In genomic region chr5:169583424-169584215, GRCh38 we compare ENCODE assay signal across 8 cellular contexts. TPM values are rescaled to one million over a fixed set of nuclear protein-coding genes. Genes with fewer than 3 reads are reported as not detected.
A peak's percentile ranks its signal among the peaks of the same experiment; 100 is the strongest.
DNase-seq lines count a peak whose midpoint lies in the region; ATAC-seq, FAIRE-seq and TF ChIP-seq lines count a peak whose summit lies in the region.

Gene SPDL1, plus strand, starts transcription at chr5:169583773. Its CDS starts 4,644 bp downstream, at chr5:169588417.

- no peak for TF ChIP-seq CTCF in OCI-LY3 (IDR thresholded peaks at IDR 0.05; ENCODE audit: low read depth, low read length)
- TF ChIP-seq CTCF in endothelial cell of umbilical vein (IDR thresholded peaks at IDR 0.05; ENCODE audit: extremely low read depth in 1 of 2, insufficient read depth in 1 of 2, low read depth in 1 of 2, low read length in 2 of 2): no peak

- intact Hi-C loops in endothelial cell of umbilical vein (cut with micrococcal nuclease): loop anchor here (1.0 to 10.0 kb wide), 9 partner anchors 113 to 1315 kb away; partner anchors contain the start of genes INSYN2B, PANK3 and RARS1

- peak; percentile 92 for ATAC-seq in GM21515 (IDR thresholded peaks at IDR 0.05; ENCODE audit: unreplicated experiment)

- no peaks in the 10 kb centered on the region for H3K9me1 ChIP-seq in endothelial cell of umbilical vein (replicated peaks; ENCODE audit: control insufficient read depth, extremely low read depth, insufficient read depth, low read length)

- H3K27ac ChIP-seq in OCI-LY3 (ENCODE audit: low read length) (peak within 1 kb of the TSS; percentile 66), endothelial cell of umbilical vein (ENCODE audit: insufficient read depth, low read depth, low read length) (peak within 1 kb of the TSS; percentile 52)

- peak; percentile 92 for TF ChIP-seq POLR2A in endothelial cell of umbilical vein (IDR thresholded peaks at IDR 0.05; ENCODE audit: low read depth, low read length)

- H3K79me2 ChIP-seq in OCI-LY3 (ENCODE audit: low read length) (peaks cover 42% of the 10 kb centered on the region), endothelial cell of umbilical vein (ENCODE audit: control insufficient read depth, insufficient read depth, low read length) (peaks cover 49% of the 10 kb centered on the region)

- dilution Hi-C loops in endothelial cell of umbilical vein (cut with MboI; ENCODE audit: extremely low pct_ligation_motif_present, low sequenced_read_pairs): no loop called here

- H3K9ac ChIP-seq in OCI-LY3 (ENCODE audit: low read length): peak within 1 kb of the TSS; percentile 93
- peak within 1 kb of the TSS; percentile 92 for H3K9ac ChIP-seq in endothelial cell of umbilical vein (replicated peaks; ENCODE audit: extremely low read depth, insufficient read depth, low read length)

- H3K9me3 ChIP-seq in OCI-LY3 (ENCODE audit: insufficient read depth, low read length) (no peaks in the 10 kb centered on the region), endothelial cell of umbilical vein (replicated peaks; ENCODE audit: control insufficient read depth, insufficient read depth, low read length) (no peaks in the 10 kb centered on the region)

- peak within 1 kb of the TSS; percentile 96 for H3K4me2 ChIP-seq in OCI-LY3 (ENCODE audit: low read length)
- peak within 1 kb of the TSS; percentile 93 for H3K4me2 ChIP-seq in endothelial cell of umbilical vein (ENCODE audit: insufficient read depth, low read length)

- H2AFZ ChIP-seq in OCI-LY3 (ENCODE audit: low read depth, low read length) (peak within 1 kb of the TSS; percentile 83), endothelial cell of umbilical vein (ENCODE audit: low read depth, low read length) (peak within 1 kb of the TSS; percentile 87)

- TSS peak; percentile 51 for BruUV-seq in endothelial cell of umbilical vein (replicated peaks; lab: Mats Ljungman, UMichigan)

- CTCF ChIA-PET in endothelial cell of umbilical vein (lab: Charles Lee): interaction anchor here (0.6 to 4.0 kb wide), 16 partner anchors 9 to 878 kb away, joined by 3 to 33 read pairs (median 4); partner anchors contain the start of gene INSYN2B

- peak within 1 kb of the TSS; percentile 89 for H3K4me3 ChIP-seq in OCI-LY3 (ENCODE audit: low read length)
- peak within 1 kb of the TSS; percentile 48 to 96 (median 92) for H3K4me3 ChIP-seq in endothelial cell of umbilical vein (replicated peaks in 1 of 3; ENCODE audit: insufficient read depth in 1 of 3, low read depth in 1 of 3, low read length in 3 of 3)

- H3K36me3 ChIP-seq in OCI-LY3 (replicated peaks; ENCODE audit: low read depth, low read length): peaks cover 3% of the 10 kb centered on the region
- H3K36me3 ChIP-seq in endothelial cell of umbilical vein (ENCODE audit: control insufficient read depth in 2 of 2, extremely low read depth in 1 of 2, insufficient read depth in 2 of 2, low read length in 2 of 2): no peaks in the 10 kb centered on the region

- POLR2A ChIA-PET in endothelial cell of umbilical vein (lab: Charles Lee): interaction anchor here (0.6 to 0.7 kb wide), 2 partner anchors 397 to 573 kb away, joined by 3 to 10 read pairs; partner anchors contain the start of gene INSYN2B

- H3K4me1 ChIP-seq in OCI-LY3 (ENCODE audit: low read length) (peaks cover 24% of the 10 kb centered on the region), endothelial cell of umbilical vein (ENCODE audit: control insufficient read depth, extremely low read depth, insufficient read depth, low read length) (peaks cover 24% of the 10 kb centered on the region)

- H4K20me1 ChIP-seq in OCI-LY3 (ENCODE audit: insufficient read depth, low read length): no peaks in the 10 kb centered on the region
- no peaks in the 10 kb centered on the region for H4K20me1 ChIP-seq in endothelial cell of umbilical vein (replicated peaks; ENCODE audit: control insufficient read depth, extremely low read depth, insufficient read depth, low read length)

- H3K27me3 ChIP-seq in OCI-LY3 (ENCODE audit: low read depth, low read length) (peaks cover 12% of the 10 kb centered on the region), endothelial cell of umbilical vein (ENCODE audit: control insufficient read depth in 2 of 2, insufficient read depth in 2 of 2, low read length in 2 of 2) (peaks cover 0 to 4% of the 10 kb centered on the region in 2 experiments)

- FAIRE-seq in endothelial cell of umbilical vein (lab: Jason Lieb, UNC): peak; percentile 96

- DNase-seq in D341Med (ENCODE audit: low spot score) (peak; percentile 95), HuH-7 (ENCODE audit: low spot score) (peak; percentile 87), endothelial cell of umbilical vein (ENCODE audit: low read depth, low spot score) (peak; percentile 98), midbrain (lab: John Stamatoyannopoulos, UW) (peak; percentile 96)
- peak; percentile 95 for DNase-seq in activated CD8-positive, alpha-beta memory T cell treated with anti-CD3 and anti-CD28 coated beads, Interleukin-2, amount 50 U/mL, for 48 hours
- DNase-seq in stimulated activated CD8-positive, alpha-beta memory T cell treated with anti-CD3 and anti-CD28 coated beads, Interleukin-2, amount 100 ng/mL, for 1 hour (ENCODE audit: low read depth in 2 of 2): peak; percentile 84 to 88

TF ChIP-seq in endothelial cell of umbilical vein, 7 proteins besides CTCF, POLR2A, EP300 and RAD21:
- TF ChIP-seq EZH2 (IDR thresholded peaks at IDR 0.05; ENCODE audit: borderline replicate concordance, low read depth, low read length, severe bottlenecking) (no peak), MYC (IDR thresholded peaks at IDR 0.05; ENCODE audit: low read depth, low read length) (no peak), POLR2AphosphoS5 (IDR thresholded peaks at IDR 0.05; ENCODE audit: insufficient read depth, low read depth, low read length) (peak; percentile 81)

RNA-seq across cellular contexts. Expression of gene SPDL1, which starts in this region (rescaled TPM):
- total RNA-seq in endothelial cell of umbilical vein: 46.8 and 51.8 TPM in 2 replicates
- polyA plus RNA-seq in endothelial cell of umbilical vein: 11.7 and 19.7 TPM in 2 replicates
- polyA plus RNA-seq in endothelial cell of umbilical vein (2011; cell fraction: cytosol; rRNA removed): 26.8 and 32.5 TPM in 2 replicates
- 53.4 and 99.0 TPM in 2 replicates for polyA plus RNA-seq in endothelial cell of umbilical vein (2011; cell fraction: nucleus; rRNA removed)
- 29.1 and 61.6 TPM in 2 replicates for polyA plus RNA-seq in endothelial cell of umbilical vein (2012)
- polyA minus RNA-seq in endothelial cell of umbilical vein: 12.1 and 14.6 TPM in 2 replicates
- 20.1 TPM for polyA minus RNA-seq in endothelial cell of umbilical vein (2011; cell fraction: cytosol; rRNA and poly(A)+ RNA removed)
- polyA minus RNA-seq in endothelial cell of umbilical vein (2011; cell fraction: nucleus; rRNA and poly(A)+ RNA removed): 16.6 and 44.6 TPM in 2 replicates

Comparison
In these comparisons a context has a peak if more than half of its experiments do, and no peak if none do; other contexts are left out.
1. Peak in every context shown above with its lines: DNase-seq, ATAC-seq, H3K4me3 ChIP-seq and H3K27ac ChIP-seq.